20 cellular contexts compared by ENCODE assay signal in genomic region chr7:44650242-44650641, GRCh38. TPM values are rescaled to one million over a fixed set of nuclear protein-coding genes. Genes with fewer than 3 reads are reported as not detected.
DNase-seq lines count a peak whose midpoint lies in the region; ATAC-seq and TF ChIP-seq lines count a peak whose summit lies in the region.
"Had no signal": no experiment of that assay in that cellular context is flagged by ENCODE, and none has a peak within 500 bp of the region (broad histone marks: within the 10 kb centered on the region; RNA-seq: fewer than 3 reads in every experiment).

No MANE protein-coding gene starts in this region.

- H3K27me3 Mint-ChIP-seq in endodermal cell (ENCODE audit: insufficient read depth): no peaks in the 10 kb centered on the region

- H3K27me3 ChIP-seq in right cardiac atrium (ENCODE audit: control insufficient read depth, insufficient read depth) (no peaks in the 10 kb centered on the region), endodermal cell (ENCODE audit: control insufficient read depth, insufficient read depth, low read length, poor library complexity, severe bottlenecking) (no peaks in the 10 kb centered on the region), psoas muscle (ENCODE audit: insufficient read depth in 3 of 3, low read length in 2 of 3) (no peaks in the 10 kb centered on the region)

- H3K4me3 ChIP-seq in right cardiac atrium (ENCODE audit: low read length) (no peak overlapping the region), endodermal cell (ENCODE audit: low read length) (no peak overlapping the region), psoas muscle (no peak overlapping the region)

- 96% methylated on average over 4 of the region's 4 CpGs for WGBS in right cardiac atrium
- 92 to 97% methylated on average over 3 to 4 of the region's 4 CpGs for WGBS in endodermal cell (ENCODE audit: insufficient coverage in 1 of 2, insufficient read length in 1 of 2), 2 experiments
- 94 to 97% (median 94%) methylated on average over 4 of the region's 4 CpGs for WGBS in psoas muscle, 3 donors

- intact Hi-C loops in right cardiac atrium (cut with DNase I): no loop called here
- intact Hi-C loops in Right ventricle myocardium superior (cut with DNase I): no loop called here
- intact Hi-C loops in psoas muscle (cut with DNase I): loop anchor here in 1 of 2 donors (5.0 kb wide), 1 partner anchor 37 kb away; no protein-coding TSS in a partner anchor

- H3K27ac ChIP-seq in right cardiac atrium (ENCODE audit: low read length) (peak overlapping the region; percentile 79), endodermal cell (ENCODE audit: low read depth, low read length) (no peak overlapping the region), psoas muscle (peak overlapping the region; percentile 72)
- H3K27ac ChIP-seq: C4-2B, KMS-11 had no signal

- DNase-seq in right cardiac atrium: no peak
- no peak for DNase-seq in Right ventricle myocardium superior
- DNase-seq in endodermal cell: peak; percentile 11
- DNase-seq in psoas muscle: no peak
- DNase-seq in HEK293T (ENCODE audit: extremely low spot score): no peak
- no peak for DNase-seq in Kasumi-1 (lab: John Stamatoyannopoulos, UW)
- DNase-seq: Caco-2, DMS153, EL, NCI-H1048, NCI-H1436 treated with DMSO at 0.1 percent for 48 hours, NCI-H2081, NCI-H510A, NCI-H774, PC-3 had no signal

- no peak for ATAC-seq in right cardiac atrium
- no peak for ATAC-seq in Right ventricle myocardium superior (ENCODE audit: poor library complexity)
- ATAC-seq in psoas muscle: no peak
- ATAC-seq in HG03571 (IDR thresholded peaks at IDR 0.05; ENCODE audit: unreplicated experiment): no peak
- ATAC-seq in HG03039 (IDR thresholded peaks at IDR 0.05; ENCODE audit: unreplicated experiment): no peak
- ATAC-seq: HCT116, PC-3 had no signal

- H3K4me3 Mint-ChIP-seq in endodermal cell: no peak overlapping the region

- no peaks in the 10 kb centered on the region for H3K9me3 Mint-ChIP-seq in endodermal cell

- CTCF ChIA-PET in HEK293T (lab: Yijun Ruan, JAX): no interaction called here

- H3K27ac Mint-ChIP-seq in endodermal cell: peak overlapping the region; percentile 58

- H3K36me3 Mint-ChIP-seq in endodermal cell (ENCODE audit: low read depth): peaks cover 29% of the 10 kb centered on the region

- POLR2A ChIA-PET in HEK293T (lab: Yijun Ruan, JAX): no interaction called here

- H3K4me1 ChIP-seq in right cardiac atrium (ENCODE audit: control insufficient read depth, insufficient read depth, low read length) (peaks cover 2% of the 10 kb centered on the region), endodermal cell (ENCODE audit: control insufficient read depth, insufficient read depth, low read length) (no peaks in the 10 kb centered on the region), psoas muscle (peaks cover 40% of the 10 kb centered on the region)
- H3K4me1 ChIP-seq: Caco-2 had no signal

- no peaks in the 10 kb centered on the region for H3K4me1 Mint-ChIP-seq in endodermal cell

- H3K9me3 ChIP-seq in right cardiac atrium (ENCODE audit: control insufficient read depth, low read length) (no peaks in the 10 kb centered on the region), endodermal cell (ENCODE audit: control insufficient read depth, low read length) (no peaks in the 10 kb centered on the region), psoas muscle (no peaks in the 10 kb centered on the region)
- H3K9me3 ChIP-seq: Caco-2 had no signal

- no peak overlapping the region for H3K9ac ChIP-seq in endodermal cell (ENCODE audit: extremely low read depth, low read length, poor library complexity, severe bottlenecking)
- H3K9ac ChIP-seq: KMS-11 had no signal

- TF ChIP-seq CTCF in endodermal cell (conservative IDR thresholded peaks at IDR 0.05) (no peak), psoas muscle (IDR thresholded peaks at IDR 0.05) (no peak)

- H3K36me3 ChIP-seq in endodermal cell (ENCODE audit: control insufficient read depth, insufficient read depth, low read length) (peaks cover 32% of the 10 kb centered on the region), psoas muscle (ENCODE audit: insufficient read depth in 1 of 2, low read depth in 1 of 2) (peaks cover 9 to 55% of the 10 kb centered on the region in 2 donors)

TF ChIP-seq in HEK293T, 16 proteins besides CTCF, POLR2A, EP300 and RAD21:
- TF ChIP-seq SUZ12 (IDR thresholded peaks at IDR 0.05) (no peak), SP1 (IDR thresholded peaks at IDR 0.05) (no peak), LEF1 (IDR thresholded peaks at IDR 0.05; ENCODE audit: borderline replicate concordance) (no peak), ELF4 (IDR thresholded peaks at IDR 0.05) (no peak), L3MBTL2 (conservative IDR thresholded peaks at IDR 0.05) (no peak), TARDBP (IDR thresholded peaks at IDR 0.05) (no peak), BHLHE40 (IDR thresholded peaks at IDR 0.05; ENCODE audit: borderline replicate concordance) (no peak), FOXA1 (IDR thresholded peaks at IDR 0.05) (no peak), ARNT (IDR thresholded peaks at IDR 0.05) (no peak), FOXK2 (IDR thresholded peaks at IDR 0.05) (no peak), NFRKB (IDR thresholded peaks at IDR 0.05) (no peak), ZNF384 (IDR thresholded peaks at IDR 0.05) (no peak), CTBP1 (IDR thresholded peaks at IDR 0.05; ENCODE audit: borderline replicate concordance) (no peak), PKNOX1 (IDR thresholded peaks at IDR 0.05) (no peak), FOXM1 (IDR thresholded peaks at IDR 0.05; ENCODE audit: borderline replicate concordance) (no peak), HDGF (IDR thresholded peaks at IDR 0.05; ENCODE audit: borderline replicate concordance) (no peak)

RNA-seq across cellular contexts. Expression of gene OGDH, which starts 43.8 kb away (rescaled TPM):
- 100 to 1,000 TPM; 347 to 406 (median 380) TPM for total RNA-seq in right cardiac atrium
- 168 TPM for polyA plus RNA-seq in right cardiac atrium
- 664 TPM for total RNA-seq in Right ventricle myocardium superior
- total RNA-seq in endodermal cell: 10 to 100 TPM; 82.5 to 96.0 TPM
- 42.6 TPM for polyA plus RNA-seq in endodermal cell (2013, experiment 1 of 2)
- 42.7 TPM for polyA plus RNA-seq in endodermal cell (2013, experiment 2 of 2)
- 100 to 1,000 TPM; 252 to 500 (median 326) TPM for total RNA-seq in psoas muscle
- polyA plus RNA-seq in psoas muscle: 100 to 1,000 TPM; 176 to 181 (median 179) TPM
